10 cellular contexts compared by ENCODE assay signal in genomic region chr1:119429687-119430086, GRCh38. TPM values are rescaled to one million over a fixed set of nuclear protein-coding genes. Genes with fewer than 3 reads are reported as not detected.
"Had no signal": no experiment of that assay in that cellular context is flagged by ENCODE, and none has a peak within 500 bp of the region (broad histone marks: within the 10 kb centered on the region; RNA-seq: fewer than 3 reads in every experiment).

No MANE protein-coding gene starts in this region.

- H3K4me3 ChIP-seq: HAP-1, K562 had no signal

- H3K27ac Mint-ChIP-seq: HFFc6 had no signal

- DNase-seq: GOT3, H7, HFFc6, IMR-90, KG1 had no signal

- H3K9me3 Mint-ChIP-seq: HFFc6 had no signal

- H3K9me3 ChIP-seq: HAP-1 had no signal

- H3K4me1 ChIP-seq: HAP-1 had no signal

- ATAC-seq: HCT116, K562 had no signal

- H3K4me3 Mint-ChIP-seq: HFFc6 had no signal

- H3K36me3 ChIP-seq: HAP-1 had no signal

RNA-seq across cellular contexts. Expression of gene HSD3B2, which starts 14.7 kb away (rescaled TPM):
- total RNA-seq: H4, HFFc6, HT-29, IMR-90 had no signal
- polyA plus RNA-seq: IMR-90, K562 had no signal
